In genomic region chr22:37309221-37310074, GRCh38 we compare ENCODE assay signal across 8 cellular contexts. TPM values are rescaled to one million over a fixed set of nuclear protein-coding genes. Genes with fewer than 3 reads are reported as not detected.
DNase-seq lines count a peak whose midpoint lies in the region; ATAC-seq, FAIRE-seq and TF ChIP-seq lines count a peak whose summit lies in the region.

No MANE protein-coding gene starts in this region.

- TF ChIP-seq RAD21 in GM12878 (IDR thresholded peaks at IDR 0.05; ENCODE audit: insufficient read depth, low read depth, low read length): no peak

- peaks cover 72% of the 10 kb centered on the region for H3K4me1 ChIP-seq in mammary epithelial cell (ENCODE audit: insufficient read depth, low read length)
- H3K4me1 ChIP-seq in GM12878 (ENCODE audit: control insufficient read depth, insufficient read depth, low read length): peaks cover 74% of the 10 kb centered on the region
- peaks cover 0 to 39% (median 16%) of the 10 kb centered on the region in 4 donors for H3K4me1 ChIP-seq in transverse colon

- POLR2A ChIA-PET in MCF 10A (lab: Yijun Ruan, JAX): no interaction called here
- POLR2A ChIA-PET in GM12878 (lab: Charles Lee): interaction anchor here (0.6 to 2.8 kb wide), 8 partner anchors 22 to 147 kb away, joined by 3 to 12 read pairs (median 4); partner anchors contain the start of gene CYTH4

- peak; percentile 40; the same call in 1 of the 2 replicates for TF ChIP-seq POLR2A in GM12878 (IDR thresholded peaks at IDR 0.05; ENCODE audit: low read depth, low read length)
- no peak for TF ChIP-seq POLR2A in transverse colon (IDR thresholded peaks at IDR 0.05)

- in situ Hi-C loops in mammary epithelial cell (cut with MboI; ENCODE audit: low sequenced_read_pairs in 2 of 2): no loop called here
- in situ Hi-C loops in GM12878 (cut with MboI): no loop called here
- in situ Hi-C loops in transverse colon (cut with MboI; ENCODE audit: low pct_ligation_motif_present in 1 of 4, low pct_unique_long_range_greater_than_20kb in 1 of 4, low sequenced_read_pairs in 3 of 4): loop anchor here in 2 of 4 donors (10.0 kb wide), 2 partner anchors 125 to 145 kb away; no protein-coding TSS in a partner anchor

- no peaks in the 10 kb centered on the region for H3K27me3 Mint-ChIP-seq in MCF 10A (ENCODE audit: insufficient read depth, unreplicated experiment)

- DNase-seq in mammary epithelial cell (no peak), MCF 10A (ENCODE audit: unreplicated experiment) (no peak), SKM-1 treated with dmso at 0.1 percent for 144 hours (lab: John Stamatoyannopoulos, UW; ENCODE audit: unreplicated experiment) (peak; percentile 71), GM12878 (ENCODE audit: low read depth, low spot score) (peak; percentile 55), transverse colon (peak; percentile 45), HCEC 1CT (no peak)

- H3K4me1 Mint-ChIP-seq in MCF 10A (ENCODE audit: insufficient read depth, unreplicated experiment): peaks cover 53% of the 10 kb centered on the region

- SMC1A ChIA-PET in GM12878 (lab: Charles Lee; ENCODE audit: uncharacterized antibody, unreplicated experiment): interaction anchor here (0.6 to 3.4 kb wide), 15 partner anchors 23 to 1808 kb away, joined by 3 to 25 read pairs (median 4); partner anchors contain the start of gene CYTH4

- no peaks in the 10 kb centered on the region for H3K79me2 ChIP-seq in mammary epithelial cell (ENCODE audit: insufficient read depth, low read length)
- H3K79me2 ChIP-seq in GM12878 (ENCODE audit: control insufficient read depth, insufficient read depth, low read length): 0 out of 2 replicates have a peak, but pooled peaks cover 1% of the 10 kb centered on the region

- peak; percentile 38 for FAIRE-seq in GM12878 (lab: Jason Lieb, UNC)

- H3K9ac ChIP-seq in mammary epithelial cell (ENCODE audit: insufficient read depth, low read length) (no peak overlapping the region), GM12878 (ENCODE audit: control insufficient read depth, insufficient read depth, low read length) (peak overlapping the region; percentile 59)

- intact Hi-C loops in mammary epithelial cell (cut with micrococcal nuclease) (loop anchor here (10.0 kb wide), 1 partner anchor 255 kb away; the partner anchor contains the start of gene CDC42EP1), MCF 10A (cut with micrococcal nuclease) (loop anchor here (10.0 kb wide), 1 partner anchor 285 kb away; no protein-coding TSS in a partner anchor), GM12878 (cut with micrococcal nuclease; ENCODE audit: unreplicated experiment) (loop anchor here (10.0 kb wide), 1 partner anchor 255 kb away; the partner anchor contains the start of gene CDC42EP1), transverse colon (cut with DNase I; ENCODE audit: low total_unique reads) (no loop called here)

- CTCF ChIA-PET in mammary epithelial cell (lab: Charles Lee; ENCODE audit: low non-redundant PET) (no interaction called here), MCF 10A (lab: Yijun Ruan, JAX) (interaction anchor here (0.7 to 2.1 kb wide), 5 partner anchors 50 to 148 kb away, joined by 3 to 9 read pairs (median 5); no protein-coding TSS in a partner anchor), GM12878 (lab: Yijun Ruan, JAX) (interaction anchor here (0.7 to 10.1 kb wide), 12 partner anchors 9 to 149 kb away, joined by 3 to 181 read pairs (median 4); partner anchors contain the start of gene CYTH4)

- no peak overlapping the region for H3K4me3 Mint-ChIP-seq in MCF 10A (ENCODE audit: unreplicated experiment)

- TF ChIP-seq CTCF in mammary epithelial cell (conservative IDR thresholded peaks at IDR 0.05 in 1 of 2, IDR thresholded peaks at IDR 0.05 in 1 of 2; ENCODE audit: extremely low read depth in 1 of 2, insufficient read depth in 1 of 2, low read depth in 1 of 2, low read length in 2 of 2) (no peak), MCF 10A (IDR thresholded peaks at IDR 0.05; ENCODE audit: unreplicated experiment) (no peak), GM12878 (IDR thresholded peaks at IDR 0.05 in 2 of 3, conservative IDR thresholded peaks at IDR 0.05 in 1 of 3; ENCODE audit: control insufficient read depth in 2 of 3, extremely low read depth in 1 of 3, insufficient read depth in 1 of 3, low read depth in 3 of 3, low read length in 3 of 3) (no peak), transverse colon (IDR thresholded peaks at IDR 0.05) (no peak)

- no peak overlapping the region for H3K27ac Mint-ChIP-seq in MCF 10A (ENCODE audit: low read depth, unreplicated experiment)

- dilution Hi-C loops in mammary epithelial cell (cut with HindIII; ENCODE audit: low sequenced_read_pairs): no loop called here

- peak; percentile 55 for ATAC-seq in GM12878
- ATAC-seq in HG02642 (IDR thresholded peaks at IDR 0.05; ENCODE audit: poor library complexity, unreplicated experiment): no peak
- ATAC-seq in HG02763 (IDR thresholded peaks at IDR 0.05; ENCODE audit: unreplicated experiment): no peak

- RAD21 ChIA-PET in GM12878 (lab: Charles Lee; ENCODE audit: unreplicated experiment): interaction anchor here (0.7 to 3.2 kb wide), 15 partner anchors 8 to 258 kb away, joined by 3 to 15 read pairs (median 5); partner anchors contain the start of gene CYTH4

- H3K4me2 ChIP-seq in mammary epithelial cell (ENCODE audit: insufficient read depth, low read depth, low read length) (peak overlapping the region; percentile 1), GM12878 (ENCODE audit: control insufficient read depth, insufficient read depth) (peak overlapping the region; percentile 79)

- WGBS in mammary epithelial cell (ENCODE audit: low coverage, missing lambda C conversion rate): 95% methylated on average over 18 of the region's 25 CpGs
- WGBS in GM12878 (ENCODE audit: insufficient coverage, insufficient replicate concordance, low lambda C conversion rate, missing lambda C conversion rate): 9% methylated on average over 25 of the region's 25 CpGs
- WGBS in transverse colon (ENCODE audit: low coverage in 1 of 2), 2 donors: 63% methylated on average over 25 of the region's 25 CpGs; no CpG with 5 or more reads in 1 of the 2 donors

- H3K27ac ChIP-seq in mammary epithelial cell (ENCODE audit: insufficient read depth, low read depth, low read length): no peak overlapping the region
- H3K27ac ChIP-seq in GM12878 (ENCODE audit: control insufficient read depth, insufficient read depth): peak overlapping the region; percentile 91
- peak overlapping the region; percentile 20 to 52 (median 29) for H3K27ac ChIP-seq in transverse colon

- H2AFZ ChIP-seq in mammary epithelial cell (ENCODE audit: low read depth, low read length) (peak overlapping the region; percentile 33), GM12878 (ENCODE audit: control insufficient read depth, low read depth, low read length) (no peak overlapping the region; the same call in 1 of the 2 replicates)

- H3K36me3 ChIP-seq in mammary epithelial cell (ENCODE audit: insufficient read depth, low read length) (no peaks in the 10 kb centered on the region), GM12878 (ENCODE audit: control insufficient read depth in 2 of 2, insufficient read depth in 2 of 2, low read length in 1 of 2) (peaks cover 0 to 13% of the 10 kb centered on the region in 2 experiments; a peak in 1 of 4 replicates), transverse colon (no peaks in the 10 kb centered on the region)

- H4K20me1 ChIP-seq in mammary epithelial cell (ENCODE audit: insufficient read depth, low read length) (no peaks in the 10 kb centered on the region), GM12878 (ENCODE audit: control insufficient read depth, insufficient read depth) (no peaks in the 10 kb centered on the region)

- no peaks in the 10 kb centered on the region for H3K9me3 Mint-ChIP-seq in MCF 10A (ENCODE audit: unreplicated experiment)

- H3K36me3 Mint-ChIP-seq in MCF 10A (ENCODE audit: insufficient read depth, unreplicated experiment): no peaks in the 10 kb centered on the region

- no peaks in the 10 kb centered on the region for H3K27me3 ChIP-seq in mammary epithelial cell (ENCODE audit: insufficient read depth, low read length)
- no peaks in the 10 kb centered on the region for H3K27me3 ChIP-seq in GM12878 (replicated peaks in 1 of 2; ENCODE audit: control insufficient read depth in 2 of 2, insufficient read depth in 2 of 2, low read length in 1 of 2)
- no peaks in the 10 kb centered on the region for H3K27me3 ChIP-seq in transverse colon

- H3K4me3 ChIP-seq in mammary epithelial cell (replicated peaks in 1 of 3; ENCODE audit: insufficient read depth in 1 of 3, low read depth in 2 of 3, low read length in 3 of 3) (no peak overlapping the region), GM12878 (no peak overlapping the region; the same call in 1 of the 2 replicates), transverse colon (no peak overlapping the region)

- H3K9me3 ChIP-seq in mammary epithelial cell (replicated peaks; ENCODE audit: insufficient read depth, low read length) (no peaks in the 10 kb centered on the region), GM12878 (replicated peaks; ENCODE audit: control insufficient read depth, insufficient read depth, low read length) (no peaks in the 10 kb centered on the region), transverse colon (no peaks in the 10 kb centered on the region)

- TF ChIP-seq EP300 in GM12878 (IDR thresholded peaks at IDR 0.05; ENCODE audit: borderline replicate concordance in 1 of 2, control insufficient read depth in 1 of 2, low read depth in 2 of 2, low read length in 2 of 2) (no peak; a peak in 1 of 4 replicates), transverse colon (IDR thresholded peaks at IDR 0.05; ENCODE audit: low read depth) (no peak)

- BruUV-seq in mammary epithelial cell (replicated peaks; lab: Mats Ljungman, UMichigan) (no TSS peak), MCF 10A (replicated peaks; lab: Mats Ljungman, UMichigan) (no TSS peak), GM12878 (replicated peaks; lab: Mats Ljungman, UMichigan) (no TSS peak)

RNA-seq across cellular contexts. Expression of gene CYTH4, which starts 27.1 kb away (rescaled TPM):
- total RNA-seq in mammary epithelial cell (1 to 10 TPM in 1 of 2 donors, under 1 TPM in 1; under 0.01 to 1.1 TPM), MCF 10A (2022) (0.22 TPM in 1 of 2 replicates, not detected in the other), GM12878 (2014; rRNA removed) (23.2 TPM in 2 replicates), GM12878 (2014; rRNA removed; fragmentation: Illumina TruSeq; extraction: Trizol) (17.2 and 18.3 TPM in 2 replicates), GM12878 (2021) (25.8 and 26.0 TPM in 2 replicates), transverse colon (10 to 100 TPM in 2 of 4 donors, 1 to 10 TPM in 2; 1.4 to 26.9 (median 10.6) TPM)
- polyA plus RNA-seq in mammary epithelial cell (0.48 TPM), GM12878 (2011; rRNA removed) (19.4 and 24.1 TPM in 2 replicates), GM12878 (2014; fragmentation: Illumina TruSeq; extraction: Trizol) (9.1 and 16.6 TPM in 2 replicates), GM12878 (2014; fragmentation: Nextera tagmentation; extraction: Ambion mirVana) (1 to 10 TPM; 1.5 to 1.8 TPM), GM12878 (2014; rRNA removed) (23.6 and 27.3 TPM in 2 replicates), GM12878 (2016; fragmentation: Nextera tagmentation; extraction: Ambion mirVana) (10 to 100 TPM; 12.4 TPM)
- polyA minus RNA-seq in mammary epithelial cell: 4.4 TPM
- total RNA-seq in GM12878 (2013; cell fraction: nucleolus; rRNA removed): 94.2 and 114 TPM in 2 replicates
- 7.0 TPM for polyA plus RNA-seq in GM12878 (2011; ENCODE audit: low read depth)
- 22.7 and 30.1 TPM in 2 replicates for polyA plus RNA-seq in GM12878 (2011; cell fraction: cytosol; rRNA removed)
- 148 and 167 TPM in 2 replicates for polyA plus RNA-seq in GM12878 (2011; cell fraction: nucleus; rRNA removed)
- 15.7 and 21.2 TPM in 2 replicates for polyA plus RNA-seq in GM12878 (2012)
- 14.9 and 23.6 TPM in 2 replicates for polyA minus RNA-seq in GM12878 (2011; rRNA and poly(A)+ RNA removed)
- 5.5 and 6.7 TPM in 2 replicates for polyA minus RNA-seq in GM12878 (2011; cell fraction: cytosol; rRNA and poly(A)+ RNA removed)
- polyA minus RNA-seq in GM12878 (2011; cell fraction: nucleus; rRNA and poly(A)+ RNA removed): 23.1 and 31.4 TPM in 2 replicates

Comparison
In these comparisons a context has a peak if more than half of its experiments do, and no peak if none do; other contexts are left out.
1. DNase-seq: peak in SKM-1 treated with dmso at 0.1 percent for 144 hours (single experiment), GM12878 (single experiment) and transverse colon (single experiment); none in mammary epithelial cell (single experiment), MCF 10A (single experiment) and HCEC 1CT (single experiment).